Comparison of ENCODE assay signal across 17 cellular contexts in genomic region chr19:1514295-1514661, GRCh38. TPM values are rescaled to one million over a fixed set of nuclear protein-coding genes. Genes with fewer than 3 reads are reported as not detected.
DNase-seq lines count a peak whose midpoint lies in the region; ATAC-seq and TF ChIP-seq lines count a peak whose summit lies in the region.
"Had no signal": no experiment of that assay in that cellular context is flagged by ENCODE, and none has a peak within 500 bp of the region (broad histone marks: within the 10 kb centered on the region; RNA-seq: fewer than 3 reads in every experiment).

No MANE protein-coding gene starts in this region.

- no peak overlapping the region for H4K91ac ChIP-seq in trophoblast cell (ENCODE audit: low read depth, low read length)

- no peak for TF ChIP-seq CTCF in Caco-2 (IDR thresholded peaks at IDR 0.05; ENCODE audit: insufficient read depth in 1 of 2, low read depth in 1 of 2, low read length in 1 of 2, severe bottlenecking in 1 of 2, unreplicated experiment in 1 of 2)
- no peak for TF ChIP-seq CTCF in WERI-Rb-1 (IDR thresholded peaks at IDR 0.05; ENCODE audit: low read depth, low read length)

- no peak overlapping the region for H2BK12ac ChIP-seq in trophoblast cell (ENCODE audit: low read length)

- no peak overlapping the region for H2AFZ ChIP-seq in trophoblast cell (ENCODE audit: insufficient read depth, low read length, poor library complexity)

- H3K9me3 ChIP-seq in Caco-2 (no peaks in the 10 kb centered on the region), trophoblast cell (ENCODE audit: insufficient read depth, low read depth, low read length) (peaks cover 11% of the 10 kb centered on the region), WERI-Rb-1 (ENCODE audit: severe bottlenecking) (no peaks in the 10 kb centered on the region)

- no peak for ATAC-seq in activated T-helper 17 cell treated with anti-CD3 and anti-CD28 coated beads, Interleukin-2, amount 50 U/mL, for 72 hours (replicated peaks)

- H3K9me3 Mint-ChIP-seq in T-helper 1 cell treated with Interleukin-12 subunit alpha and Interleukin-12 subunit beta and Interleukin-4 antibody, amounts not matched to agents 30 μg/mL and 1 μg/mL, for 36 hours, result no peaks in the 10 kb centered on the region
- no peaks in the 10 kb centered on the region for H3K9me3 Mint-ChIP-seq in Caco-2 (ENCODE audit: unreplicated experiment)
- H3K9me3 Mint-ChIP-seq in activated T-helper 17 cell treated with anti-CD3 and anti-CD28 coated beads, Interleukin-2, amount 50 U/mL, for 72 hours, result no peaks in the 10 kb centered on the region

- no peak overlapping the region for H3K9ac ChIP-seq in trophoblast cell (ENCODE audit: low read length)
- H3K9ac ChIP-seq: BLaER1 treated with 17β-estradiol and CSF1 and Interleukin-3, amounts not matched to agents 10 nM and 100 nM had no signal

- peak overlapping the region; percentile 28 for H3K4me3 Mint-ChIP-seq in T-helper 1 cell treated with Interleukin-12 subunit alpha and Interleukin-12 subunit beta and Interleukin-4 antibody, amounts not matched to agents 30 μg/mL and 1 μg/mL, for 36 hours
- peak overlapping the region; percentile 73 for H3K4me3 Mint-ChIP-seq in Caco-2 (ENCODE audit: unreplicated experiment)
- peak overlapping the region; percentile 9 for H3K4me3 Mint-ChIP-seq in activated T-helper 17 cell treated with anti-CD3 and anti-CD28 coated beads, Interleukin-2, amount 50 U/mL, for 72 hours

- intact Hi-C loops in Caco-2 (cut with micrococcal nuclease; ENCODE audit: unreplicated experiment), result no loop called here

- peaks cover 8% of the 10 kb centered on the region for H3K79me1 ChIP-seq in trophoblast cell (ENCODE audit: low read length)

- H3K4ac ChIP-seq in trophoblast cell (ENCODE audit: low read depth, low read length), result no peak overlapping the region

- no peak overlapping the region for H2BK120ac ChIP-seq in trophoblast cell (ENCODE audit: insufficient read depth, low read length, poor library complexity)

- no peak overlapping the region for H2BK5ac ChIP-seq in trophoblast cell (ENCODE audit: low read depth, low read length, poor library complexity)

- peak overlapping the region; percentile 26 for H2AK5ac ChIP-seq in trophoblast cell (ENCODE audit: low read length)

- no peak overlapping the region for H4K8ac ChIP-seq in trophoblast cell (ENCODE audit: low read depth, low read length)

- DNase-seq in T-helper 1 cell (no peak), Caco-2 (no peak), trophoblast cell (no peak), NCI-H1048 (lab: John Stamatoyannopoulos, UW) (no peak), NCI-H1105 treated with DMSO at 0.1 percent for 48 hours (lab: John Stamatoyannopoulos, UW) (no peak), WERI-Rb-1 (no peak)
- DNase-seq: NCI-H1694, NCI-H2107, NCI-H526 treated with DMSO at 0.1 percent for 48 hours had no signal

- no peak overlapping the region for H3K4me2 ChIP-seq in trophoblast cell (ENCODE audit: low read length)
- H3K4me2 ChIP-seq: BLaER1 treated with 17β-estradiol and CSF1 and Interleukin-3, amounts not matched to agents 10 nM and 100 nM had no signal

- H3K79me2 ChIP-seq in trophoblast cell (ENCODE audit: control insufficient read depth, insufficient read depth, low read length, poor library complexity), result no peaks in the 10 kb centered on the region

- peaks cover 12% of the 10 kb centered on the region for H3K27me3 Mint-ChIP-seq in T-helper 1 cell treated with Interleukin-12 subunit alpha and Interleukin-12 subunit beta and Interleukin-4 antibody, amounts not matched to agents 30 μg/mL and 1 μg/mL, for 36 hours (ENCODE audit: low read depth)
- H3K27me3 Mint-ChIP-seq in Caco-2 (ENCODE audit: insufficient read depth, unreplicated experiment), result no peaks in the 10 kb centered on the region
- H3K27me3 Mint-ChIP-seq in activated T-helper 17 cell treated with anti-CD3 and anti-CD28 coated beads, Interleukin-2, amount 50 U/mL, for 72 hours, result no peaks in the 10 kb centered on the region

- no peak overlapping the region for H3K27ac Mint-ChIP-seq in T-helper 1 cell treated with Interleukin-12 subunit alpha and Interleukin-12 subunit beta and Interleukin-4 antibody, amounts not matched to agents 30 μg/mL and 1 μg/mL, for 36 hours
- no peak overlapping the region for H3K27ac Mint-ChIP-seq in Caco-2 (ENCODE audit: unreplicated experiment)
- H3K27ac Mint-ChIP-seq in activated T-helper 17 cell treated with anti-CD3 and anti-CD28 coated beads, Interleukin-2, amount 50 U/mL, for 72 hours, result no peak overlapping the region
- H3K27ac Mint-ChIP-seq: H9 had no signal

- POLR2A ChIA-PET in Caco-2 (lab: Charles Lee), result interaction anchor here (0.5 kb wide), 1 partner anchor 676 kb away, joined by 11 read pairs; no protein-coding TSS in a partner anchor

- no CpG with 5 or more reads among the region's 10 CpGs for WGBS in trophoblast cell (ENCODE audit: extremely low coverage, insufficient coverage, insufficient read length)

- H3K27me3 ChIP-seq in Caco-2 (replicated peaks; ENCODE audit: control insufficient read depth, insufficient read depth, low read length) (no peaks in the 10 kb centered on the region), trophoblast cell (ENCODE audit: insufficient read depth, low read length) (no peaks in the 10 kb centered on the region), WERI-Rb-1 (ENCODE audit: insufficient read depth, low read depth, severe bottlenecking) (peaks cover 3% of the 10 kb centered on the region)

- H4K12ac ChIP-seq in trophoblast cell (ENCODE audit: low read depth, low read length), result no peak overlapping the region

- H3K36me3 Mint-ChIP-seq in T-helper 1 cell treated with Interleukin-12 subunit alpha and Interleukin-12 subunit beta and Interleukin-4 antibody, amounts not matched to agents 30 μg/mL and 1 μg/mL, for 36 hours (ENCODE audit: low read depth), result no peaks in the 10 kb centered on the region
- peaks cover 6% of the 10 kb centered on the region for H3K36me3 Mint-ChIP-seq in Caco-2 (ENCODE audit: insufficient read depth, unreplicated experiment)
- H3K36me3 Mint-ChIP-seq in activated T-helper 17 cell treated with anti-CD3 and anti-CD28 coated beads, Interleukin-2, amount 50 U/mL, for 72 hours (ENCODE audit: low read depth), result no peaks in the 10 kb centered on the region

- CTCF ChIA-PET in Caco-2 (lab: Charles Lee), result interaction anchor here (0.6 to 1.2 kb wide), 2 partner anchors 20 to 32 kb away, joined by 4 to 5 read pairs; no protein-coding TSS in a partner anchor

- H3K27ac ChIP-seq in trophoblast cell (ENCODE audit: low read depth, low read length) (no peak overlapping the region), WERI-Rb-1 (no peak overlapping the region)
- H3K27ac ChIP-seq: 22Rv1; BLaER1 treated with 17β-estradiol and CSF1 and Interleukin-3, amounts not matched to agents 10 nM and 100 nM had no signal

- no peak overlapping the region for H3K18ac ChIP-seq in trophoblast cell (ENCODE audit: low read length)

- H3K4me3 ChIP-seq in Caco-2 (ENCODE audit: low read depth, low read length) (no peak overlapping the region), trophoblast cell (ENCODE audit: low read depth, low read length) (no peak overlapping the region), WERI-Rb-1 (ENCODE audit: low read depth, low read length) (no peak overlapping the region)
- H3K4me3 ChIP-seq: BLaER1 treated with 17β-estradiol and CSF1 and Interleukin-3, amounts not matched to agents 10 nM and 100 nM; GM12878 had no signal

- H3K4me1 ChIP-seq in Caco-2 (peaks cover 22% of the 10 kb centered on the region), trophoblast cell (ENCODE audit: control insufficient read depth in 1 of 2, insufficient read depth in 2 of 2, low read length in 2 of 2) (peaks cover 0 to 4% of the 10 kb centered on the region in 2 experiments)

- H3K4me1 Mint-ChIP-seq in T-helper 1 cell treated with Interleukin-12 subunit alpha and Interleukin-12 subunit beta and Interleukin-4 antibody, amounts not matched to agents 30 μg/mL and 1 μg/mL, for 36 hours (ENCODE audit: low read depth), result no peaks in the 10 kb centered on the region
- H3K4me1 Mint-ChIP-seq in Caco-2 (ENCODE audit: low read depth, unreplicated experiment), result peaks cover 6% of the 10 kb centered on the region
- H3K4me1 Mint-ChIP-seq in activated T-helper 17 cell treated with anti-CD3 and anti-CD28 coated beads, Interleukin-2, amount 50 U/mL, for 72 hours, result no peaks in the 10 kb centered on the region

- no peak overlapping the region for H3K23ac ChIP-seq in trophoblast cell (ENCODE audit: low read length)

- H3K14ac ChIP-seq in trophoblast cell (ENCODE audit: low read length), result no peak overlapping the region

- H3K36me3 ChIP-seq in Caco-2 (ENCODE audit: control insufficient read depth, insufficient read depth, low read length), result peaks cover 1% of the 10 kb centered on the region; the same call in 1 of the 2 replicates
- no peaks in the 10 kb centered on the region for H3K36me3 ChIP-seq in trophoblast cell (ENCODE audit: control insufficient read depth in 1 of 2, insufficient read depth in 2 of 2, low read length in 2 of 2)
- no peaks in the 10 kb centered on the region for H3K36me3 ChIP-seq in WERI-Rb-1
- H3K36me3 ChIP-seq: BLaER1 treated with 17β-estradiol and CSF1 and Interleukin-3, amounts not matched to agents 10 nM and 100 nM had no signal

- BruUV-seq in Caco-2 (replicated peaks; lab: Mats Ljungman, UMichigan), result no TSS peak

RNA-seq across cellular contexts. Expression of gene ADAMTSL5, which starts 1.5 kb away (rescaled TPM):
- total RNA-seq in Caco-2 (2022), result 23.9 and 26.2 TPM in 2 replicates
- 1 to 10 TPM; 3.0 to 3.9 TPM for total RNA-seq in activated T-helper 17 cell treated with anti-CD3 and anti-CD28 coated beads, Interleukin-2, amount 50 U/mL, for 72 hours
- 7.5 and 7.6 TPM in 2 replicates for polyA plus RNA-seq in trophoblast cell (2013)

RNA-seq across cellular contexts. Expression of gene PLK5, which starts 9.6 kb away (rescaled TPM):
- total RNA-seq in Caco-2 (2022), result 0.19 TPM in 1 of 2 replicates, not detected in the other
- total RNA-seq in activated T-helper 17 cell treated with anti-CD3 and anti-CD28 coated beads, Interleukin-2, amount 50 U/mL, for 72 hours, result not detected
- polyA plus RNA-seq in trophoblast cell (2013), result 0.01 TPM in 1 of 2 replicates, not detected in the other
- total RNA-seq: HT-29, RPMI7951 had no signal
- polyA plus RNA-seq: GM12878 had no signal

RNA-seq across cellular contexts. Expression of gene REEP6, which starts 23.3 kb away (rescaled TPM):
- 50.2 and 61.5 TPM in 2 replicates for total RNA-seq in Caco-2 (2022)
- 1 to 10 TPM; 1.7 to 2.2 TPM for total RNA-seq in activated T-helper 17 cell treated with anti-CD3 and anti-CD28 coated beads, Interleukin-2, amount 50 U/mL, for 72 hours
- 4.2 and 4.8 TPM in 2 replicates for polyA plus RNA-seq in trophoblast cell (2013)

RNA-seq across cellular contexts. Expression of gene PCSK4, which starts 24.1 kb away (rescaled TPM):
- total RNA-seq in Caco-2 (2022), result 6.4 and 9.8 TPM in 2 replicates
- total RNA-seq in activated T-helper 17 cell treated with anti-CD3 and anti-CD28 coated beads, Interleukin-2, amount 50 U/mL, for 72 hours, result 1 to 10 TPM; 2.4 to 7.8 TPM
- 3.6 and 3.7 TPM in 2 replicates for polyA plus RNA-seq in trophoblast cell (2013)

RNA-seq across cellular contexts. Expression of gene C19orf25, which starts 35.3 kb away (rescaled TPM):
- 41.9 and 45.4 TPM in 2 replicates for total RNA-seq in Caco-2 (2022)
- 10 to 100 TPM; 36.5 to 37.2 TPM for total RNA-seq in activated T-helper 17 cell treated with anti-CD3 and anti-CD28 coated beads, Interleukin-2, amount 50 U/mL, for 72 hours
- polyA plus RNA-seq in trophoblast cell (2013), result 20.9 and 21.6 TPM in 2 replicates

Comparison
In these comparisons a context has a peak if more than half of its experiments do, and no peak if none do; other contexts are left out.
1. H3K4me3 Mint-ChIP-seq: peak in every context shown above with its lines; median percentile 73 in Caco-2; 28 in T-helper 1 cell treated with Interleukin-12 subunit alpha and Interleukin-12 subunit beta and Interleukin-4 antibody, amounts not matched to agents 30 μg/mL and 1 μg/mL, for 36 hours; 9 in activated T-helper 17 cell treated with anti-CD3 and anti-CD28 coated beads, Interleukin-2, amount 50 U/mL, for 72 hours.
2. RNA of gene REEP6, which starts 23.3 kb away (total RNA-seq): 50.2 to 61.5 TPM in Caco-2; 1.7 to 2.2 TPM in activated T-helper 17 cell treated with anti-CD3 and anti-CD28 coated beads, Interleukin-2, amount 50 U/mL, for 72 hours; every median in the first group is over 10 times any median in the second.